ENCODE assay signal across 2 cellular contexts in the genomic region with DNA sequence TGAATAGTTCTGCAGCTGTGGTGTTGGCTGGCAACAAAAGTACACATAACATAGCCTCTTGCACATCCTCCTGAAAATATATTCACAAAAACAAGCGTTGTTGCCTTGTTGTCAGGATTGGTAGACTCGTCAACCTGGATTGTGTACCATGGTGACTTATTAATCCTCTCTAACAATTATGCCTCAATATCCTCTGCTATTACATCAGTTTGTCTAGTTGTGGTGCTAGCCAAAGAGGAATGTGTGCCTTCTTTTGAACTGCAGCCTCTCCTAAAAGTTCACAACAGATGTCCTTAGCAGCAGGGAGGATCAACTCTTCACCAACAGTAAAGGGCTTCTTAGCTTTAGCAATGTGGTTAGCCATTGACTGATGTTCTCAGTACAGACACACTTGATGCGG.
A peak's percentile ranks its signal among the peaks of the same experiment; 100 is the strongest.
TF ChIP-seq lines count a peak whose summit lies in the region.

No MANE protein-coding gene starts in this region.

TF ChIP-seq in HepG2, 621 proteins besides CTCF, POLR2A, EP300 and RAD21:
- TF ChIP-seq JDP2 (CRISPR knock-in tag; IDR thresholded peaks at IDR 0.05; ENCODE audit: borderline replicate concordance) (no peak), ZNF431 (CRISPR knock-in tag; IDR thresholded peaks at IDR 0.05; ENCODE audit: borderline replicate concordance, low read depth) (no peak), ZNF724P (CRISPR knock-in tag; IDR thresholded peaks at IDR 0.05; ENCODE audit: borderline replicate concordance) (no peak), CEBPG (CRISPR knock-in tag; IDR thresholded peaks at IDR 0.05) (peak; percentile 23; the same call in 1 of the 2 replicates)
- TF ChIP-seq, protein P1, sequence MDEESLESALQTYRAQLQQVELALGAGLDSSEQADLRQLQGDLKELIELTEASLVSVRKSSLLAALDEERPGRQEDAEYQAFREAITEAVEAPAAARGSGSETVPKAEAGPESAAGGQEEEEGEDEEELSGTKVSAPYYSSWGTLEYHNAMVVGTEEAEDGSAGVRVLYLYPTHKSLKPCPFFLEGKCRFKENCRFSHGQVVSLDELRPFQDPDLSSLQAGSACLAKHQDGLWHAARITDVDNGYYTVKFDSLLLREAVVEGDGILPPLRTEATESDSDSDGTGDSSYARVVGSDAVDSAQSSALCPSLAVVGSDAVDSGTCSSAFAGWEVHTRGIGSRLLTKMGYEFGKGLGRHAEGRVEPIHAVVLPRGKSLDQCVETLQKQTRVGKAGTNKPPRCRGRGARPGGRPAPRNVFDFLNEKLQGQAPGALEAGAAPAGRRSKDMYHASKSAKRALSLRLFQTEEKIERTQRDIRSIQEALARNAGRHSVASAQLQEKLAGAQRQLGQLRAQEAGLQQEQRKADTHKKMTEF (CRISPR knock-in tag; IDR thresholded peaks at IDR 0.05): no peak
- TF ChIP-seq, protein P2, sequence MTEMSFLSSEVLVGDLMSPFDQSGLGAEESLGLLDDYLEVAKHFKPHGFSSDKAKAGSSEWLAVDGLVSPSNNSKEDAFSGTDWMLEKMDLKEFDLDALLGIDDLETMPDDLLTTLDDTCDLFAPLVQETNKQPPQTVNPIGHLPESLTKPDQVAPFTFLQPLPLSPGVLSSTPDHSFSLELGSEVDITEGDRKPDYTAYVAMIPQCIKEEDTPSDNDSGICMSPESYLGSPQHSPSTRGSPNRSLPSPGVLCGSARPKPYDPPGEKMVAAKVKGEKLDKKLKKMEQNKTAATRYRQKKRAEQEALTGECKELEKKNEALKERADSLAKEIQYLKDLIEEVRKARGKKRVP (CRISPR knock-in tag; IDR thresholded peaks at IDR 0.05): peak in 1 of 2 experiments; percentile 94; a peak in 2 of 4 replicates

TF ChIP-seq in K562, 482 proteins besides CTCF, POLR2A, EP300 and RAD21:
- TF ChIP-seq ZNF668 (CRISPR knock-in tag; IDR thresholded peaks at IDR 0.05) (no peak), ZNF589 (CRISPR knock-in tag; IDR thresholded peaks at IDR 0.05; ENCODE audit: low read depth) (no peak), BRD9 (IDR thresholded peaks at IDR 0.05; ENCODE audit: low read depth, partially characterized antibody) (no peak), ZNF316 (IDR thresholded peaks at IDR 0.05) (no peak), XRCC5 (IDR thresholded peaks at IDR 0.05; ENCODE audit: low read depth, low read length) (no peak), SIN3B (IDR thresholded peaks at IDR 0.05; ENCODE audit: low read depth) (no peak), MAFK (IDR thresholded peaks at IDR 0.05; ENCODE audit: low read length) (no peak), ZNF217 (CRISPR knock-in tag; IDR thresholded peaks at IDR 0.05) (no peak), MTA1 (IDR thresholded peaks at IDR 0.05; ENCODE audit: borderline replicate concordance) (no peak), ZNF253 (CRISPR knock-in tag; conservative IDR thresholded peaks at IDR 0.05) (no peak), NFATC3 (IDR thresholded peaks at IDR 0.05) (no peak), TCF7L2 (IDR thresholded peaks at IDR 0.05; ENCODE audit: low read depth, low read length) (no peak), COPS2 (conservative IDR thresholded peaks at IDR 0.05) (no peak)
- TF ChIP-seq, protein P3, sequence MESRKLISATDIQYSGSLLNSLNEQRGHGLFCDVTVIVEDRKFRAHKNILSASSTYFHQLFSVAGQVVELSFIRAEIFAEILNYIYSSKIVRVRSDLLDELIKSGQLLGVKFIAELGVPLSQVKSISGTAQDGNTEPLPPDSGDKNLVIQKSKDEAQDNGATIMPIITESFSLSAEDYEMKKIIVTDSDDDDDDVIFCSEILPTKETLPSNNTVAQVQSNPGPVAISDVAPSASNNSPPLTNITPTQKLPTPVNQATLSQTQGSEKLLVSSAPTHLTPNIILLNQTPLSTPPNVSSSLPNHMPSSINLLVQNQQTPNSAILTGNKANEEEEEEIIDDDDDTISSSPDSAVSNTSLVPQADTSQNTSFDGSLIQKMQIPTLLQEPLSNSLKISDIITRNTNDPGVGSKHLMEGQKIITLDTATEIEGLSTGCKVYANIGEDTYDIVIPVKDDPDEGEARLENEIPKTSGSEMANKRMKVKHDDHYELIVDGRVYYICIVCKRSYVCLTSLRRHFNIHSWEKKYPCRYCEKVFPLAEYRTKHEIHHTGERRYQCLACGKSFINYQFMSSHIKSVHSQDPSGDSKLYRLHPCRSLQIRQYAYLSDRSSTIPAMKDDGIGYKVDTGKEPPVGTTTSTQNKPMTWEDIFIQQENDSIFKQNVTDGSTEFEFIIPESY (CRISPR knock-in tag; IDR thresholded peaks at IDR 0.05): no peak
- TF ChIP-seq, protein P4, sequence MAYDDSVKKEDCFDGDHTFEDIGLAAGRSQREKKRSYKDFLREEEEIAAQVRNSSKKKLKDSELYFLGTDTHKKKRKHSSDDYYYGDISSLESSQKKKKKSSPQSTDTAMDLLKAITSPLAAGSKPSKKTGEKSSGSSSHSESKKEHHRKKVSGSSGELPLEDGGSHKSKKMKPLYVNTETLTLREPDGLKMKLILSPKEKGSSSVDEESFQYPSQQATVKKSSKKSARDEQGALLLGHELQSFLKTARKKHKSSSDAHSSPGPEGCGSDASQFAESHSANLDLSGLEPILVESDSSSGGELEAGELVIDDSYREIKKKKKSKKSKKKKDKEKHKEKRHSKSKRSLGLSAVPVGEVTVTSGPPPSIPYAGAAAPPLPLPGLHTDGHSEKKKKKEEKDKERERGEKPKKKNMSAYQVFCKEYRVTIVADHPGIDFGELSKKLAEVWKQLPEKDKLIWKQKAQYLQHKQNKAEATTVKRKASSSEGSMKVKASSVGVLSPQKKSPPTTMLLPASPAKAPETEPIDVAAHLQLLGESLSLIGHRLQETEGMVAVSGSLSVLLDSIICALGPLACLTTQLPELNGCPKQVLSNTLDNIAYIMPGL (CRISPR knock-in tag; IDR thresholded peaks at IDR 0.05): no peak
- TF ChIP-seq, protein P5, sequence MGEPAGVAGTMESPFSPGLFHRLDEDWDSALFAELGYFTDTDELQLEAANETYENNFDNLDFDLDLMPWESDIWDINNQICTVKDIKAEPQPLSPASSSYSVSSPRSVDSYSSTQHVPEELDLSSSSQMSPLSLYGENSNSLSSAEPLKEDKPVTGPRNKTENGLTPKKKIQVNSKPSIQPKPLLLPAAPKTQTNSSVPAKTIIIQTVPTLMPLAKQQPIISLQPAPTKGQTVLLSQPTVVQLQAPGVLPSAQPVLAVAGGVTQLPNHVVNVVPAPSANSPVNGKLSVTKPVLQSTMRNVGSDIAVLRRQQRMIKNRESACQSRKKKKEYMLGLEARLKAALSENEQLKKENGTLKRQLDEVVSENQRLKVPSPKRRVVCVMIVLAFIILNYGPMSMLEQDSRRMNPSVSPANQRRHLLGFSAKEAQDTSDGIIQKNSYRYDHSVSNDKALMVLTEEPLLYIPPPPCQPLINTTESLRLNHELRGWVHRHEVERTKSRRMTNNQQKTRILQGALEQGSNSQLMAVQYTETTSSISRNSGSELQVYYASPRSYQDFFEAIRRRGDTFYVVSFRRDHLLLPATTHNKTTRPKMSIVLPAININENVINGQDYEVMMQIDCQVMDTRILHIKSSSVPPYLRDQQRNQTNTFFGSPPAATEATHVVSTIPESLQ (CRISPR knock-in tag; IDR thresholded peaks at IDR 0.05): no peak
